In genomic region chr9:130680836-130681768, GRCh38 we compare ENCODE assay signal across 8 cellular contexts. TPM values are rescaled to one million over a fixed set of nuclear protein-coding genes. Genes with fewer than 3 reads are reported as not detected.
DNase-seq lines count a peak whose midpoint lies in the region; ATAC-seq and TF ChIP-seq lines count a peak whose summit lies in the region.

No MANE protein-coding gene starts in this region.

- no peaks in the 10 kb centered on the region for H3K27me3 ChIP-seq in colonic mucosa
- peaks cover 8 to 44% of the 10 kb centered on the region in 2 donors for H3K27me3 ChIP-seq in left lung

- H3K36me3 ChIP-seq in colonic mucosa: no peaks in the 10 kb centered on the region
- H3K36me3 ChIP-seq in left lung: no peaks in the 10 kb centered on the region

- no peak for TF ChIP-seq CTCF in AG10803 (conservative IDR thresholded peaks at IDR 0.05; ENCODE audit: low read length)
- no peak for TF ChIP-seq CTCF in colonic mucosa (IDR thresholded peaks at IDR 0.05)
- TF ChIP-seq CTCF in left lung (IDR thresholded peaks at IDR 0.05): no peak

- H3K9me3 ChIP-seq in colonic mucosa (no peaks in the 10 kb centered on the region), left lung (no peaks in the 10 kb centered on the region)

- intact Hi-C loops in colonic mucosa (cut with DNase I): no loop called here
- intact Hi-C loops in left lung (cut with DNase I): loop anchor here in 1 of 2 donors (10.0 kb wide), 1 partner anchor 216 kb away; no protein-coding TSS in a partner anchor

- DNase-seq in AG10803 (ENCODE audit: low read depth) (peak; percentile 78), NCI-H2227 treated with DMSO at 0.1 percent for 48 hours (lab: John Stamatoyannopoulos, UW) (peak; percentile 77), colonic mucosa (peak; percentile 81), left lung (peak; percentile 80 to 95), NCI-H2107 treated with DMSO at 0.1 percent for 48 hours (lab: John Stamatoyannopoulos, UW; ENCODE audit: unreplicated experiment) (no peak)
- DNase-seq in activated CD4-positive, alpha-beta T cell treated with anti-CD3 and anti-CD28 coated beads for 1 hour: peak; percentile 28
- DNase-seq in stimulated activated CD4-positive, alpha-beta T cell treated with anti-CD3 and anti-CD28 coated beads, Interleukin-4, amount 100 ng/mL, for 1 hour: peak; percentile 67

- no peak overlapping the region for H3K27ac ChIP-seq in colonic mucosa
- no peak overlapping the region for H3K27ac ChIP-seq in left lung

- peak overlapping the region; percentile 61 for H3K4me3 ChIP-seq in AG10803 (ENCODE audit: low read length)
- H3K4me3 ChIP-seq in colonic mucosa: peak overlapping the region; percentile 53
- H3K4me3 ChIP-seq in left lung: peak overlapping the region; percentile 41 to 56

- H3K9ac ChIP-seq in colonic mucosa (ENCODE audit: low read depth in 2 of 2, low read length in 2 of 2): peak overlapping the region; percentile 19 to 51

- ATAC-seq in GM19397 (IDR thresholded peaks at IDR 0.05; ENCODE audit: unreplicated experiment): peak; percentile 61
- peak; percentile 78 for ATAC-seq in left lung

- peaks cover 4% of the 10 kb centered on the region for H3K4me1 ChIP-seq in colonic mucosa
- H3K4me1 ChIP-seq in left lung: peaks cover 8 to 10% of the 10 kb centered on the region in 2 donors

RNA-seq across cellular contexts. Expression of gene EXOSC2, which starts 12.5 kb away (rescaled TPM):
- 10 to 100 TPM; 13.6 to 34.2 TPM for total RNA-seq in colonic mucosa
- 10 to 100 TPM; 17.5 to 27.6 TPM for total RNA-seq in left lung

RNA-seq across cellular contexts. Expression of gene PRDM12, which starts 16.7 kb away (rescaled TPM):
- total RNA-seq in colonic mucosa (not detected), left lung (not detected)
